In genomic region chr20:57216669-57217068, GRCh38 we compare ENCODE assay signal across 1 cellular context.
TF ChIP-seq lines count a peak whose summit lies in the region.

No MANE protein-coding gene starts in this region.

TF ChIP-seq in GM12878, 131 proteins besides CTCF, POLR2A, EP300 and RAD21:
- peak; percentile 65; the same call in 1 of the 2 replicates for TF ChIP-seq NFXL1 (IDR thresholded peaks at IDR 0.05; ENCODE audit: borderline replicate concordance)
- no peak for TF ChIP-seq FOS (IDR thresholded peaks at IDR 0.05; ENCODE audit: borderline replicate concordance, extremely low read depth, insufficient read length)
